24 cellular contexts compared by ENCODE assay signal in genomic region chr2:128157644-128158043, GRCh38.
"Had no signal": no experiment of that assay in that cellular context is flagged by ENCODE, and none has a peak within 500 bp of the region (broad histone marks: within the 10 kb centered on the region; RNA-seq: fewer than 3 reads in every experiment).

No MANE protein-coding gene starts in this region.

- H3K27ac ChIP-seq: breast epithelium, SK-N-MC, WERI-Rb-1 had no signal

- H3K4me1 Mint-ChIP-seq: activated CD4-positive, alpha-beta memory T cell treated with anti-CD3 and anti-CD28 coated beads, Interleukin-2, amount 10 ng/mL, durations not matched to agents 7 days and 5 days; activated CD4-positive, alpha-beta T cell treated with anti-CD3 and anti-CD28 coated beads for 36 hours; activated naive CD4-positive, alpha-beta T cell treated with anti-CD3 and anti-CD28 coated beads, Interleukin-2, amount 50 U/mL, for 24 hours had no signal

- H3K4me1 ChIP-seq: breast epithelium had no signal

- ATAC-seq: activated CD4-positive, alpha-beta T cell treated with anti-CD3 and anti-CD28 coated beads for 36 hours; K562 had no signal

- H3K36me3 ChIP-seq: breast epithelium had no signal

- H3K27me3 ChIP-seq: breast epithelium had no signal

- H3K9me3 Mint-ChIP-seq: activated CD4-positive, alpha-beta memory T cell treated with anti-CD3 and anti-CD28 coated beads, Interleukin-2, amount 10 ng/mL, durations not matched to agents 7 days and 5 days; activated naive CD4-positive, alpha-beta T cell treated with anti-CD3 and anti-CD28 coated beads, Interleukin-2, amount 50 U/mL, for 24 hours; central memory CD8-positive, alpha-beta T cell had no signal

- H3K4me3 Mint-ChIP-seq: activated CD4-positive, alpha-beta memory T cell treated with anti-CD3 and anti-CD28 coated beads, Interleukin-2, amount 10 ng/mL, durations not matched to agents 7 days and 5 days; activated CD4-positive, alpha-beta T cell treated with anti-CD3 and anti-CD28 coated beads for 36 hours; activated naive CD4-positive, alpha-beta T cell treated with anti-CD3 and anti-CD28 coated beads, Interleukin-2, amount 50 U/mL, for 24 hours; central memory CD8-positive, alpha-beta T cell had no signal

- H3K27me3 Mint-ChIP-seq: activated CD4-positive, alpha-beta memory T cell treated with anti-CD3 and anti-CD28 coated beads, Interleukin-2, amount 10 ng/mL, durations not matched to agents 7 days and 5 days; activated CD4-positive, alpha-beta T cell treated with anti-CD3 and anti-CD28 coated beads for 36 hours; activated naive CD4-positive, alpha-beta T cell treated with anti-CD3 and anti-CD28 coated beads, Interleukin-2, amount 50 U/mL, for 24 hours; central memory CD8-positive, alpha-beta T cell had no signal

- H3K9me3 ChIP-seq: breast epithelium had no signal

- H3K27ac Mint-ChIP-seq: activated CD4-positive, alpha-beta memory T cell treated with anti-CD3 and anti-CD28 coated beads, Interleukin-2, amount 10 ng/mL, durations not matched to agents 7 days and 5 days; activated CD4-positive, alpha-beta T cell treated with anti-CD3 and anti-CD28 coated beads for 36 hours had no signal

- H3K4me3 ChIP-seq: breast epithelium, K562, SK-N-MC had no signal

- DNase-seq: activated CD4-positive, alpha-beta memory T cell treated with anti-CD3 and anti-CD28 coated beads, Interleukin-2, amount 10 ng/mL, durations not matched to agents 7 days and 5 days; activated CD4-positive, alpha-beta T cell treated with anti-CD3 and anti-CD28 coated beads for 36 hours; activated CD4-positive, alpha-beta T cell treated with anti-CD3 and anti-CD28 coated beads, Interleukin-2, amount 50 U/mL, for 1 hour; activated effector memory CD4-positive, alpha-beta T cell treated with Interleukin-2 at 50 U/mL for 16 hours; activated naive CD4-positive, alpha-beta T cell; activated T-cell treated with anti-CD3 and anti-CD28 coated beads for 4 hours; aorta; Kasumi-1; NCI-H1092; NCI-H1417; NCI-H2029; NCI-H2107; NCI-H2171 treated with DMSO at 0.1 percent for 48 hours; NCI-H226; NCI-H526; NCI-H82; SIG-M5; T-helper 1 cell; WERI-Rb-1 had no signal
